In genomic region chr16:456891-457483, GRCh38 we compare ENCODE assay signal across 1 cellular context.
TF ChIP-seq lines count a peak whose summit lies in the region.

No MANE protein-coding gene starts in this region.

TF ChIP-seq in A549, 52 proteins besides CTCF, POLR2A, EP300 and RAD21 (continued from another document):
- no peak for TF ChIP-seq PBX3 (IDR thresholded peaks at IDR 0.05)
- no peak for TF ChIP-seq MAFK (IDR thresholded peaks at IDR 0.05; ENCODE audit: partially characterized antibody)
- TF ChIP-seq HEYL (CRISPR knock-in tag; IDR thresholded peaks at IDR 0.05), result no peak
- no peak for TF ChIP-seq PHF8 (IDR thresholded peaks at IDR 0.05; ENCODE audit: borderline replicate concordance, low read depth)
- TF ChIP-seq HOXB13 (CRISPR knock-in tag; IDR thresholded peaks at IDR 0.05; ENCODE audit: low read depth), result no peak
- no peak for TF ChIP-seq HES2 (IDR thresholded peaks at IDR 0.05)
